8 cellular contexts compared by ENCODE assay signal in genomic region chr11:102345923-102346322, GRCh38. TPM values are rescaled to one million over a fixed set of nuclear protein-coding genes. Genes with fewer than 3 reads are reported as not detected.
DNase-seq lines count a peak whose midpoint lies in the region; ATAC-seq and TF ChIP-seq lines count a peak whose summit lies in the region.

No MANE protein-coding gene starts in this region.

- TF ChIP-seq POLR2A in adrenal gland (IDR thresholded peaks at IDR 0.05) (no peak), testis (IDR thresholded peaks at IDR 0.05) (no peak)

- H3K9me3 ChIP-seq in Caco-2 (no peaks in the 10 kb centered on the region), HUES64 (ENCODE audit: insufficient read depth, low read depth, low read length) (no peaks in the 10 kb centered on the region), adrenal gland (replicated peaks in 1 of 3) (no peaks in the 10 kb centered on the region), testis (no peaks in the 10 kb centered on the region)

- H3K9ac ChIP-seq in HUES64 (ENCODE audit: low read depth, low read length): peak overlapping the region; percentile 81

- 23% methylated on average over 8 of the region's 8 CpGs for WGBS in HUES64
- 17 to 28% (median 23%) methylated on average over 8 of the region's 8 CpGs for WGBS in adrenal gland, 4 donors
- WGBS in testis, 2 donors: 11 to 16% methylated on average over 8 of the region's 8 CpGs

- ATAC-seq in GM19467 (IDR thresholded peaks at IDR 0.05; ENCODE audit: unreplicated experiment): no peak
- no peak for ATAC-seq in HG03196 (IDR thresholded peaks at IDR 0.05; ENCODE audit: unreplicated experiment)

- H3K36me3 Mint-ChIP-seq in Caco-2 (ENCODE audit: insufficient read depth, unreplicated experiment): peaks cover 30% of the 10 kb centered on the region

- H3K27ac Mint-ChIP-seq in Caco-2 (ENCODE audit: unreplicated experiment): peak overlapping the region; percentile 68

- peaks cover 8% of the 10 kb centered on the region for H3K4me1 Mint-ChIP-seq in Caco-2 (ENCODE audit: low read depth, unreplicated experiment)

- H3K27me3 Mint-ChIP-seq in Caco-2 (ENCODE audit: insufficient read depth, unreplicated experiment): no peaks in the 10 kb centered on the region

- no peaks in the 10 kb centered on the region for H3K9me3 Mint-ChIP-seq in Caco-2 (ENCODE audit: unreplicated experiment)

- CTCF ChIA-PET in Caco-2 (lab: Charles Lee): interaction anchor here (1.3 kb wide), 1 partner anchor 321 kb away, joined by 3 read pairs; no protein-coding TSS in a partner anchor

- TF ChIP-seq CTCF in Caco-2 (IDR thresholded peaks at IDR 0.05; ENCODE audit: insufficient read depth in 1 of 2, low read depth in 1 of 2, low read length in 1 of 2, severe bottlenecking in 1 of 2, unreplicated experiment in 1 of 2) (no peak), adrenal gland (IDR thresholded peaks at IDR 0.05) (no peak), testis (IDR thresholded peaks at IDR 0.05) (no peak)

- peak overlapping the region; percentile 52 for H3K4me3 ChIP-seq in Caco-2 (ENCODE audit: low read depth, low read length)
- H3K4me3 ChIP-seq in HUES64 (ENCODE audit: low read length): peak overlapping the region; percentile 86
- peak overlapping the region in 1 of 4 donors; percentile 73 for H3K4me3 ChIP-seq in adrenal gland
- peak overlapping the region; percentile 94 to 99 for H3K4me3 ChIP-seq in testis

- intact Hi-C loops in Caco-2 (cut with micrococcal nuclease; ENCODE audit: unreplicated experiment) (loop anchor here (1.0 to 5.0 kb wide), 5 partner anchors 107 to 434 kb away; partner anchors contain the start of genes TMEM123 and YAP1), adrenal gland (cut with DNase I) (no loop called here), testis (cut with DNase I; ENCODE audit: low total_unique reads) (no loop called here)

- H3K36me3 ChIP-seq in Caco-2 (ENCODE audit: control insufficient read depth, insufficient read depth, low read length) (peaks cover 2% of the 10 kb centered on the region; the same call in 1 of the 2 replicates), HUES64 (ENCODE audit: insufficient read depth, low read length) (peaks cover 11% of the 10 kb centered on the region), adrenal gland (replicated peaks in 1 of 2) (peaks cover 0 to 12% of the 10 kb centered on the region in 2 donors), testis (ENCODE audit: low read depth, missing control alignments) (no peaks in the 10 kb centered on the region)

- POLR2A ChIA-PET in Caco-2 (lab: Charles Lee): no interaction called here

- no peak for DNase-seq in Caco-2
- DNase-seq in adrenal gland: no peak
- peak; percentile 70 for DNase-seq in kidney glomerular epithelial cell (lab: John Stamatoyannopoulos, UW)
- DNase-seq in testis: no peak
- DNase-seq in NCI-H345 treated with DMSO at 0.1 percent for 48 hours (lab: John Stamatoyannopoulos, UW; ENCODE audit: unreplicated experiment): no peak

- H3K4me3 Mint-ChIP-seq in Caco-2 (ENCODE audit: unreplicated experiment): peak overlapping the region; percentile 93

- no TSS peak for BruUV-seq in Caco-2 (replicated peaks; lab: Mats Ljungman, UMichigan)

- no peak overlapping the region; the same call in 1 of the 2 replicates for H3K27ac ChIP-seq in HUES64 (ENCODE audit: low read depth, low read length)
- H3K27ac ChIP-seq in adrenal gland: peak overlapping the region in 3 of 5 donors; percentile 96 to 100 (median 99)
- H3K27ac ChIP-seq in testis: peak overlapping the region; percentile 99 to 100

- H3K27me3 ChIP-seq in Caco-2 (replicated peaks; ENCODE audit: control insufficient read depth, insufficient read depth, low read length) (no peaks in the 10 kb centered on the region), HUES64 (ENCODE audit: insufficient read depth, low read length) (no peaks in the 10 kb centered on the region), adrenal gland (no peaks in the 10 kb centered on the region), testis (no peaks in the 10 kb centered on the region)

- peaks cover 17% of the 10 kb centered on the region for H3K4me1 ChIP-seq in Caco-2
- H3K4me1 ChIP-seq in HUES64 (ENCODE audit: insufficient read depth, low read length): peaks cover 7% of the 10 kb centered on the region; the same call in 1 of the 2 replicates
- H3K4me1 ChIP-seq in adrenal gland (replicated peaks in 1 of 2): peaks cover 0 to 22% of the 10 kb centered on the region in 2 donors
- H3K4me1 ChIP-seq in testis: peaks cover 29% of the 10 kb centered on the region

RNA-seq across cellular contexts. Expression of gene BIRC2, which starts 1.1 kb away (rescaled TPM):
- total RNA-seq in Caco-2 (2022) (52.7 and 53.5 TPM in 2 replicates), adrenal gland (100 to 1,000 TPM in 1 of 8 donors, 10 to 100 TPM in 7; 33.4 to 112 (median 48.4) TPM), testis (10 to 100 TPM; 62.7 to 73.1 TPM)
- 19.8 TPM for polyA plus RNA-seq in HUES64 (2013, experiment 1 of 2)
- 24.6 TPM for polyA plus RNA-seq in HUES64 (2013, experiment 2 of 2)
- polyA plus RNA-seq in adrenal gland (10 to 100 TPM; 25.8 to 50.1 (median 27.9) TPM), testis (ENCODE audit: insufficient read depth, low read depth, low replicate concordance) (41.3 TPM)

RNA-seq across cellular contexts. Expression of gene BIRC3, which starts 28.6 kb away (rescaled TPM):
- total RNA-seq in Caco-2 (2022) (1.4 and 2.2 TPM in 2 replicates), adrenal gland (1 to 10 TPM in 7 of 8 donors, under 1 TPM in 1; 0.48 to 8.6 (median 2.8) TPM), testis (10 to 100 TPM in 1 of 2 donors, 1 to 10 TPM in 1; 6.4 to 10.9 TPM)
- 0.15 TPM for polyA plus RNA-seq in HUES64 (2013, experiment 1 of 2)
- polyA plus RNA-seq in HUES64 (2013, experiment 2 of 2): 0.06 TPM
- polyA plus RNA-seq in adrenal gland (1 to 10 TPM; 2.9 to 7.6 (median 3.9) TPM), testis (ENCODE audit: insufficient read depth, low read depth, low replicate concordance) (6.2 TPM)
